In genomic region chr6:13485303-13485702, GRCh38 we compare ENCODE assay signal across 8 cellular contexts. TPM values are rescaled to one million over a fixed set of nuclear protein-coding genes. Genes with fewer than 3 reads are reported as not detected.
DNase-seq lines count a peak whose midpoint lies in the region; ATAC-seq and TF ChIP-seq lines count a peak whose summit lies in the region.

No MANE protein-coding gene starts in this region.

- H3K4me1 ChIP-seq in left lung = peaks cover 3 to 41% of the 10 kb centered on the region in 2 donors
- H3K4me1 ChIP-seq in testis = peaks cover 5% of the 10 kb centered on the region

- H3K4me3 ChIP-seq in left lung (peak overlapping the region; percentile 75 to 90), testis (peak overlapping the region; percentile 59 to 75)

- H3K36me3 ChIP-seq in left lung (no peaks in the 10 kb centered on the region), testis (ENCODE audit: low read depth, missing control alignments) (no peaks in the 10 kb centered on the region)

- H3K9me3 ChIP-seq in left lung (no peaks in the 10 kb centered on the region), testis (no peaks in the 10 kb centered on the region)

- H3K4me3 Mint-ChIP-seq in activated CD4-positive, alpha-beta T cell treated with anti-CD3 and anti-CD28 coated beads, Interleukin-2, amount 10 ng/mL, durations not matched to agents 24 days and 14 days = peak overlapping the region; percentile 96
- H3K4me3 Mint-ChIP-seq in activated naive CD8-positive, alpha-beta T cell treated with anti-CD3 and anti-CD28 coated beads, Interleukin-2, amount 50 U/mL, for 24 hours = peak overlapping the region; percentile 88

- no peak for TF ChIP-seq POLR2A in testis (IDR thresholded peaks at IDR 0.05)

- no peaks in the 10 kb centered on the region for H3K9me3 Mint-ChIP-seq in activated CD4-positive, alpha-beta T cell treated with anti-CD3 and anti-CD28 coated beads, Interleukin-2, amount 10 ng/mL, durations not matched to agents 24 days and 14 days
- no peaks in the 10 kb centered on the region for H3K9me3 Mint-ChIP-seq in activated naive CD8-positive, alpha-beta T cell treated with anti-CD3 and anti-CD28 coated beads, Interleukin-2, amount 50 U/mL, for 24 hours

- no peaks in the 10 kb centered on the region for H3K27me3 ChIP-seq in left lung
- H3K27me3 ChIP-seq in testis = no peaks in the 10 kb centered on the region

- no peak overlapping the region for H3K27ac ChIP-seq in left lung
- no peak overlapping the region for H3K27ac ChIP-seq in testis

- TF ChIP-seq CTCF in left lung (IDR thresholded peaks at IDR 0.05) (no peak), testis (IDR thresholded peaks at IDR 0.05) (no peak)

- 44 to 68% methylated on average over 4 of the region's 4 CpGs for WGBS in testis, 2 donors

- H3K4me1 Mint-ChIP-seq in activated CD4-positive, alpha-beta T cell treated with anti-CD3 and anti-CD28 coated beads, Interleukin-2, amount 10 ng/mL, durations not matched to agents 24 days and 14 days = peaks cover 47% of the 10 kb centered on the region
- peaks cover 40% of the 10 kb centered on the region for H3K4me1 Mint-ChIP-seq in activated naive CD8-positive, alpha-beta T cell treated with anti-CD3 and anti-CD28 coated beads, Interleukin-2, amount 50 U/mL, for 24 hours

- intact Hi-C loops in activated CD4-positive, alpha-beta T cell treated with anti-CD3 and anti-CD28 coated beads, Interleukin-2, amount 10 ng/mL, durations not matched to agents 24 days and 14 days (cut with micrococcal nuclease) = no loop called here
- intact Hi-C loops in left lung (cut with DNase I) (no loop called here), testis (cut with DNase I; ENCODE audit: low total_unique reads) (no loop called here)

- peak overlapping the region; percentile 88 for H3K27ac Mint-ChIP-seq in activated CD4-positive, alpha-beta T cell treated with anti-CD3 and anti-CD28 coated beads, Interleukin-2, amount 10 ng/mL, durations not matched to agents 24 days and 14 days
- H3K27ac Mint-ChIP-seq in activated naive CD8-positive, alpha-beta T cell treated with anti-CD3 and anti-CD28 coated beads, Interleukin-2, amount 50 U/mL, for 24 hours = peak overlapping the region; percentile 84

- peaks cover 9% of the 10 kb centered on the region for H3K27me3 Mint-ChIP-seq in activated CD4-positive, alpha-beta T cell treated with anti-CD3 and anti-CD28 coated beads, Interleukin-2, amount 10 ng/mL, durations not matched to agents 24 days and 14 days
- peaks cover 8% of the 10 kb centered on the region for H3K27me3 Mint-ChIP-seq in activated naive CD8-positive, alpha-beta T cell treated with anti-CD3 and anti-CD28 coated beads, Interleukin-2, amount 50 U/mL, for 24 hours

- peaks cover 2% of the 10 kb centered on the region for H3K36me3 Mint-ChIP-seq in activated CD4-positive, alpha-beta T cell treated with anti-CD3 and anti-CD28 coated beads, Interleukin-2, amount 10 ng/mL, durations not matched to agents 24 days and 14 days (ENCODE audit: low read depth)
- H3K36me3 Mint-ChIP-seq in activated naive CD8-positive, alpha-beta T cell treated with anti-CD3 and anti-CD28 coated beads, Interleukin-2, amount 50 U/mL, for 24 hours (ENCODE audit: low read depth) = peaks cover 6% of the 10 kb centered on the region

- DNase-seq in activated CD4-positive, alpha-beta T cell treated with anti-CD3 and anti-CD28 coated beads, Interleukin-2, amount 10 ng/mL, durations not matched to agents 24 days and 14 days = no peak
- no peak for DNase-seq in activated CD4-positive, alpha-beta T cell treated with anti-CD3 and anti-CD28 coated beads, Interleukin-2, amount 50 U/mL, for 1 hour
- no peak for DNase-seq in activated naive CD8-positive, alpha-beta T cell treated with anti-CD3 and anti-CD28 coated beads, Interleukin-2, amount 50 U/mL, for 24 hours
- DNase-seq in left lung (no peak), testis (no peak), hippocampal formation (lab: John Stamatoyannopoulos, UW) (no peak), NCI-H146 treated with DMSO at 0.1 percent for 48 hours (lab: John Stamatoyannopoulos, UW; ENCODE audit: unreplicated experiment) (no peak)

- ATAC-seq in activated naive CD8-positive, alpha-beta T cell treated with anti-CD3 and anti-CD28 coated beads, Interleukin-2, amount 50 U/mL, for 24 hours = no peak
- no peak for ATAC-seq in left lung
- ATAC-seq in HG03342 (IDR thresholded peaks at IDR 0.05; ENCODE audit: unreplicated experiment) = no peak

RNA-seq across cellular contexts. Expression of gene GFOD1, which starts 2.1 kb away (rescaled TPM):
- total RNA-seq in activated CD4-positive, alpha-beta T cell treated with anti-CD3 and anti-CD28 coated beads, Interleukin-2, amount 10 ng/mL, durations not matched to agents 24 days and 14 days = 9.8 and 10.2 TPM in 2 replicates
- total RNA-seq in left lung = 10 to 100 TPM in 1 of 2 donors, 1 to 10 TPM in 1; 8.7 to 19.6 TPM
- 1 to 10 TPM; 5.0 to 5.4 TPM for total RNA-seq in testis
- 2.5 TPM for polyA plus RNA-seq in testis (ENCODE audit: insufficient read depth, low read depth, low replicate concordance)
